Comparison of ENCODE assay signal across 8 cellular contexts in genomic region chr16:22206013-22206846, GRCh38.
DNase-seq lines count a peak whose midpoint lies in the region; ATAC-seq and TF ChIP-seq lines count a peak whose summit lies in the region.

TSS of gene EEF2K (plus strand) at chr16:22206278. CDS start at chr16:22225730, 19,452 bp downstream.

- TF ChIP-seq CTCF in OCI-LY3 (IDR thresholded peaks at IDR 0.05; ENCODE audit: low read depth, low read length) = peak; percentile 65

- DNase-seq in DMS 273 (lab: John Stamatoyannopoulos, UW; ENCODE audit: unreplicated experiment) (peak; percentile 97), activated T-cell treated with anti-CD3 and anti-CD28 coated beads for 4 hours (peak; percentile 70), epithelial cell of prostate (ENCODE audit: low read depth, low spot score) (peak; percentile 58)
- DNase-seq in stimulated activated CD8-positive, alpha-beta memory T cell treated with anti-CD3 and anti-CD28 coated beads, Interleukin-7, amount 100 ng/mL, for 1 hour (ENCODE audit: low read depth in 2 of 2) = peak; percentile 57 to 69

- peaks cover 40% of the 10 kb centered on the region for H4K20me1 ChIP-seq in OCI-LY3 (ENCODE audit: insufficient read depth, low read length)

- peaks cover 5% of the 10 kb centered on the region; the same call in 1 of the 2 replicates for H3K9me3 ChIP-seq in HUES6 (ENCODE audit: control insufficient read depth, insufficient read depth, low read depth, low read length)
- H3K9me3 ChIP-seq in OCI-LY3 (ENCODE audit: insufficient read depth, low read length) = no peaks in the 10 kb centered on the region
- no peaks in the 10 kb centered on the region for H3K9me3 ChIP-seq in mucosa of rectum (ENCODE audit: control insufficient read depth in 2 of 2, low read length in 2 of 2)

- peak within 1 kb of the TSS; percentile 91 for H3K4me3 ChIP-seq in HUES6 (ENCODE audit: low read depth, low read length)
- peak within 1 kb of the TSS; percentile 92 for H3K4me3 ChIP-seq in OCI-LY3 (ENCODE audit: low read length)
- peak within 1 kb of the TSS; percentile 88 to 89 for H3K4me3 ChIP-seq in mucosa of rectum (ENCODE audit: low read length in 2 of 2)

- peak within 1 kb of the TSS; percentile 81 for H2AFZ ChIP-seq in OCI-LY3 (ENCODE audit: low read depth, low read length)

- peaks cover 51% of the 10 kb centered on the region for H3K79me2 ChIP-seq in OCI-LY3 (ENCODE audit: low read length)

- H3K27me3 ChIP-seq in HUES6 (ENCODE audit: control insufficient read depth, insufficient read depth, low read length) (no peaks in the 10 kb centered on the region), OCI-LY3 (ENCODE audit: low read depth, low read length) (no peaks in the 10 kb centered on the region), mucosa of rectum (ENCODE audit: control insufficient read depth in 2 of 2, insufficient read depth in 2 of 2, low read length in 2 of 2) (no peaks in the 10 kb centered on the region)

- no peaks in the 10 kb centered on the region for H3K36me3 ChIP-seq in HUES6 (ENCODE audit: control insufficient read depth, insufficient read depth, low read length)
- H3K36me3 ChIP-seq in OCI-LY3 (replicated peaks; ENCODE audit: low read depth, low read length) = peaks cover 39% of the 10 kb centered on the region
- H3K36me3 ChIP-seq in mucosa of rectum (ENCODE audit: control insufficient read depth in 2 of 2, insufficient read depth in 2 of 2, low read length in 2 of 2) = peaks cover 2 to 8% of the 10 kb centered on the region in 2 donors

- peak; percentile 83 for ATAC-seq in GM21423 (IDR thresholded peaks at IDR 0.05; ENCODE audit: unreplicated experiment)

- peak within 1 kb of the TSS; percentile 95 for H3K4me2 ChIP-seq in OCI-LY3 (ENCODE audit: low read length)

- H3K9ac ChIP-seq in HUES6 (ENCODE audit: low read length) = peak within 1 kb of the TSS; percentile 86
- H3K9ac ChIP-seq in OCI-LY3 (ENCODE audit: low read length) = peak within 1 kb of the TSS; percentile 98
- H3K9ac ChIP-seq in mucosa of rectum (ENCODE audit: low read depth in 1 of 2, low read length in 2 of 2) = peak within 1 kb of the TSS; percentile 74 to 75

- peaks cover 14% of the 10 kb centered on the region; the same call in 1 of the 2 replicates for H3K4me1 ChIP-seq in HUES6 (ENCODE audit: control insufficient read depth, insufficient read depth, low read length)
- peaks cover 41% of the 10 kb centered on the region for H3K4me1 ChIP-seq in OCI-LY3 (ENCODE audit: low read length)
- H3K4me1 ChIP-seq in mucosa of rectum (ENCODE audit: control insufficient read depth in 2 of 2, insufficient read depth in 2 of 2, low read length in 2 of 2) = peaks cover 12 to 25% of the 10 kb centered on the region in 2 donors

- H3K27ac ChIP-seq in HUES6 (ENCODE audit: low read depth, low read length) = no peak within 1 kb of the TSS
- H3K27ac ChIP-seq in OCI-LY3 (ENCODE audit: low read length) = peak within 1 kb of the TSS; percentile 79
- peak within 1 kb of the TSS; percentile 65 for H3K27ac ChIP-seq in epithelial cell of prostate
- H3K27ac ChIP-seq in mucosa of rectum (ENCODE audit: low read depth in 2 of 2, low read length in 2 of 2) = peak within 1 kb of the TSS; percentile 80 to 88
